ENCODE assay signal across 15 cellular contexts in genomic region chr10:133420579-133420978, GRCh38. TPM values are rescaled to one million over a fixed set of nuclear protein-coding genes. Genes with fewer than 3 reads are reported as not detected.
DNase-seq lines count a peak whose midpoint lies in the region; ATAC-seq and TF ChIP-seq lines count a peak whose summit lies in the region.
"Had no signal": no experiment of that assay in that cellular context is flagged by ENCODE, and none has a peak within 500 bp of the region (broad histone marks: within the 10 kb centered on the region; RNA-seq: fewer than 3 reads in every experiment).

No MANE protein-coding gene starts in this region.

- WGBS in endodermal cell (ENCODE audit: insufficient coverage in 1 of 2, insufficient read length in 1 of 2), 2 experiments, result 67 to 77% methylated on average over 3 to 6 of the region's 6 CpGs

- peaks cover 5% of the 10 kb centered on the region for H3K36me3 ChIP-seq in endodermal cell (ENCODE audit: control insufficient read depth, insufficient read depth, low read length)

- ATAC-seq in activated T-cell treated with anti-CD3 and anti-CD28 coated beads, Interleukin-2, amount 50 U/mL, for 4 hours, result no peak
- ATAC-seq in HG02678 (IDR thresholded peaks at IDR 0.05; ENCODE audit: unreplicated experiment), result no peak

- no peak overlapping the region for H3K9ac ChIP-seq in endodermal cell (ENCODE audit: extremely low read depth, low read length, poor library complexity, severe bottlenecking)

- H3K4me3 ChIP-seq in endodermal cell (ENCODE audit: low read length), result no peak overlapping the region

- H3K4me1 ChIP-seq in endodermal cell (ENCODE audit: control insufficient read depth, insufficient read depth, low read length), result no peaks in the 10 kb centered on the region

- no peak overlapping the region for H3K4me3 Mint-ChIP-seq in activated T-cell treated with anti-CD3 and anti-CD28 coated beads, Interleukin-2, amount 50 U/mL, for 24 hours
- H3K4me3 Mint-ChIP-seq in activated T-cell treated with anti-CD3 and anti-CD28 coated beads, Interleukin-2, amount 50 U/mL, for 4 hours, result no peak overlapping the region
- H3K4me3 Mint-ChIP-seq in endodermal cell, result no peak overlapping the region
- H3K4me3 Mint-ChIP-seq in osteocyte (ENCODE audit: unreplicated experiment), result no peak overlapping the region
- H3K4me3 Mint-ChIP-seq: CD14-positive monocyte had no signal

- TF ChIP-seq CTCF in GM13977 (IDR thresholded peaks at IDR 0.05; ENCODE audit: extremely low read depth, insufficient read depth, missing control alignments) (no peak), endodermal cell (conservative IDR thresholded peaks at IDR 0.05) (no peak), osteocyte (IDR thresholded peaks at IDR 0.05) (no peak)

- peaks cover 8% of the 10 kb centered on the region for H3K4me1 Mint-ChIP-seq in activated T-cell treated with anti-CD3 and anti-CD28 coated beads, Interleukin-2, amount 50 U/mL, for 24 hours (ENCODE audit: low read depth)
- H3K4me1 Mint-ChIP-seq in activated T-cell treated with anti-CD3 and anti-CD28 coated beads, Interleukin-2, amount 50 U/mL, for 4 hours (ENCODE audit: low read depth), result no peaks in the 10 kb centered on the region
- H3K4me1 Mint-ChIP-seq in endodermal cell (no peaks in the 10 kb centered on the region), osteocyte (ENCODE audit: unreplicated experiment) (peaks cover 4% of the 10 kb centered on the region)
- H3K4me1 Mint-ChIP-seq: CD14-positive monocyte had no signal

- DNase-seq in activated T-cell treated with anti-CD3 and anti-CD28 coated beads, Interleukin-2, amount 50 U/mL, for 24 hours, result no peak
- no peak for DNase-seq in activated T-cell treated with anti-CD3 and anti-CD28 coated beads, Interleukin-2, amount 50 U/mL, for 4 hours
- DNase-seq in GM13977 (ENCODE audit: low spot score) (peak; percentile 17), endodermal cell (peak; percentile 27), osteocyte (ENCODE audit: extremely low spot score, unreplicated experiment) (peak; percentile 81), NCI-H1694 treated with DMSO at 0.1 percent for 48 hours (lab: John Stamatoyannopoulos, UW) (no peak)
- no peak for DNase-seq in stimulated activated CD8-positive, alpha-beta memory T cell treated with anti-CD3 and anti-CD28 coated beads, Interleukin-4, amount 100 ng/mL, for 48 hours
- DNase-seq: Caco-2, GF-D8 had no signal

- peaks cover 47% of the 10 kb centered on the region for H3K36me3 Mint-ChIP-seq in activated T-cell treated with anti-CD3 and anti-CD28 coated beads, Interleukin-2, amount 50 U/mL, for 24 hours (ENCODE audit: low read depth)
- H3K36me3 Mint-ChIP-seq in activated T-cell treated with anti-CD3 and anti-CD28 coated beads, Interleukin-2, amount 50 U/mL, for 4 hours (ENCODE audit: insufficient read depth), result peaks cover 7% of the 10 kb centered on the region
- peaks cover 26% of the 10 kb centered on the region for H3K36me3 Mint-ChIP-seq in endodermal cell (ENCODE audit: low read depth)
- peaks cover 12% of the 10 kb centered on the region for H3K36me3 Mint-ChIP-seq in osteocyte (ENCODE audit: unreplicated experiment)

- H3K27me3 ChIP-seq in endodermal cell (ENCODE audit: control insufficient read depth, insufficient read depth, low read length, poor library complexity, severe bottlenecking), result peaks cover 7% of the 10 kb centered on the region

- H3K9me3 ChIP-seq in endodermal cell (ENCODE audit: control insufficient read depth, low read length), result peaks cover 1% of the 10 kb centered on the region
- H3K9me3 ChIP-seq: Caco-2 had no signal

- H3K27ac ChIP-seq in endodermal cell (ENCODE audit: low read depth, low read length), result no peak overlapping the region
- H3K27ac ChIP-seq: 22Rv1 had no signal

- in situ Hi-C loops in GM13977 (cut with MboI; ENCODE audit: low pct_unique_long_range_greater_than_20kb, low sequenced_read_pairs, unreplicated experiment), result no loop called here

- no peaks in the 10 kb centered on the region for H3K9me3 Mint-ChIP-seq in activated T-cell treated with anti-CD3 and anti-CD28 coated beads, Interleukin-2, amount 50 U/mL, for 24 hours
- no peaks in the 10 kb centered on the region for H3K9me3 Mint-ChIP-seq in activated T-cell treated with anti-CD3 and anti-CD28 coated beads, Interleukin-2, amount 50 U/mL, for 4 hours
- H3K9me3 Mint-ChIP-seq in endodermal cell (peaks cover 5% of the 10 kb centered on the region), osteocyte (ENCODE audit: unreplicated experiment) (no peaks in the 10 kb centered on the region)

- H3K27ac Mint-ChIP-seq in activated T-cell treated with anti-CD3 and anti-CD28 coated beads, Interleukin-2, amount 50 U/mL, for 24 hours, result peak overlapping the region; percentile 11
- H3K27ac Mint-ChIP-seq in endodermal cell (no peak overlapping the region), osteocyte (ENCODE audit: unreplicated experiment) (no peak overlapping the region)
- H3K27ac Mint-ChIP-seq: CD8-positive, alpha-beta memory T cell had no signal

- H3K27me3 Mint-ChIP-seq in activated T-cell treated with anti-CD3 and anti-CD28 coated beads, Interleukin-2, amount 50 U/mL, for 24 hours, result peaks cover 6% of the 10 kb centered on the region
- H3K27me3 Mint-ChIP-seq in activated T-cell treated with anti-CD3 and anti-CD28 coated beads, Interleukin-2, amount 50 U/mL, for 4 hours (ENCODE audit: low read depth), result peaks cover 8% of the 10 kb centered on the region
- H3K27me3 Mint-ChIP-seq in endodermal cell (ENCODE audit: insufficient read depth) (peaks cover 20% of the 10 kb centered on the region), osteocyte (ENCODE audit: unreplicated experiment) (no peaks in the 10 kb centered on the region)
- H3K27me3 Mint-ChIP-seq: CD8-positive, alpha-beta memory T cell had no signal

RNA-seq across cellular contexts. Expression of gene SPRN, which starts 3.8 kb away (rescaled TPM):
- not detected for total RNA-seq in activated T-cell treated with anti-CD3 and anti-CD28 coated beads, Interleukin-2, amount 50 U/mL, for 4 hours
- total RNA-seq in endodermal cell (under 1 TPM; 0.11 to 0.24 TPM), osteocyte (2.2 and 2.7 TPM in 2 replicates)
- 0.32 TPM for polyA plus RNA-seq in endodermal cell (2013, experiment 1 of 2)
- polyA plus RNA-seq in endodermal cell (2013, experiment 2 of 2), result 0.33 TPM
- total RNA-seq: A673; Caco-2; CD8-positive, alpha-beta memory T cell; H4 had no signal
- polyA plus RNA-seq: CD14-positive monocyte had no signal

RNA-seq across cellular contexts. Expression of gene MTG1, which starts 26.6 kb away (rescaled TPM):
- total RNA-seq in activated T-cell treated with anti-CD3 and anti-CD28 coated beads, Interleukin-2, amount 50 U/mL, for 4 hours, result 10 to 100 TPM; 60.3 to 68.1 (median 67.1) TPM
- total RNA-seq in endodermal cell (10 to 100 TPM; 71.3 to 86.0 TPM), osteocyte (57.3 and 65.2 TPM in 2 replicates)
- polyA plus RNA-seq in endodermal cell (2013, experiment 1 of 2), result 46.8 TPM
- polyA plus RNA-seq in endodermal cell (2013, experiment 2 of 2), result 45.4 TPM

RNA-seq across cellular contexts. Expression of gene SCART1, which starts 33.2 kb away (rescaled TPM):
- 1 to 10 TPM; 1.1 to 1.8 (median 1.8) TPM for total RNA-seq in activated T-cell treated with anti-CD3 and anti-CD28 coated beads, Interleukin-2, amount 50 U/mL, for 4 hours
- total RNA-seq in endodermal cell (under 1 TPM; 0.37 to 0.80 TPM), osteocyte (3.2 and 4.8 TPM in 2 replicates)
- 1.9 TPM for polyA plus RNA-seq in endodermal cell (2013, experiment 1 of 2)
- polyA plus RNA-seq in endodermal cell (2013, experiment 2 of 2), result 1.1 TPM
- polyA plus RNA-seq: CD14-positive monocyte had no signal

RNA-seq across cellular contexts. Expression of gene PAOX, which starts 41.5 kb away (rescaled TPM):
- 1 to 10 TPM; 2.6 to 3.2 (median 2.9) TPM for total RNA-seq in activated T-cell treated with anti-CD3 and anti-CD28 coated beads, Interleukin-2, amount 50 U/mL, for 4 hours
- 10 to 100 TPM in 1 of 2 donors, 1 to 10 TPM in 1; 9.7 to 11.1 TPM for total RNA-seq in endodermal cell
- polyA plus RNA-seq in endodermal cell (2013, experiment 1 of 2), result 5.4 TPM
- polyA plus RNA-seq in endodermal cell (2013, experiment 2 of 2), result 5.5 TPM
- total RNA-seq in osteocyte, result 6.5 and 8.7 TPM in 2 replicates
- total RNA-seq: H4 had no signal

RNA-seq across cellular contexts. Expression of gene ECHS1, which starts 47.4 kb away (rescaled TPM):
- total RNA-seq in activated T-cell treated with anti-CD3 and anti-CD28 coated beads, Interleukin-2, amount 50 U/mL, for 4 hours, result 10 to 100 TPM; 53.1 to 55.6 (median 53.9) TPM
- total RNA-seq in endodermal cell (100 to 1,000 TPM in 1 of 2 donors, 10 to 100 TPM in 1; 92.3 to 102 TPM), osteocyte (62.9 and 65.1 TPM in 2 replicates)
- polyA plus RNA-seq in endodermal cell (2013, experiment 1 of 2), result 91.8 TPM
- 91.2 TPM for polyA plus RNA-seq in endodermal cell (2013, experiment 2 of 2)

Comparison
In these comparisons a context has a peak if more than half of its experiments do, and no peak if none do; other contexts are left out.
1. DNase-seq: peak in GM13977 (single experiment), endodermal cell (single experiment) and osteocyte (single experiment); none in activated T-cell treated with anti-CD3 and anti-CD28 coated beads, Interleukin-2, amount 50 U/mL, for 24 hours (single experiment), activated T-cell treated with anti-CD3 and anti-CD28 coated beads, Interleukin-2, amount 50 U/mL, for 4 hours (single experiment), NCI-H1694 treated with DMSO at 0.1 percent for 48 hours (single experiment) and stimulated activated CD8-positive, alpha-beta memory T cell treated with anti-CD3 and anti-CD28 coated beads, Interleukin-4, amount 100 ng/mL, for 48 hours (single experiment).